In genomic region chr15:29289179-29289578, GRCh38 we compare ENCODE assay signal across 19 cellular contexts. TPM values are rescaled to one million over a fixed set of nuclear protein-coding genes. Genes with fewer than 3 reads are reported as not detected.
DNase-seq lines count a peak whose midpoint lies in the region; ATAC-seq, FAIRE-seq and TF ChIP-seq lines count a peak whose summit lies in the region.
"Had no signal": no experiment of that assay in that cellular context is flagged by ENCODE, and none has a peak within 500 bp of the region (broad histone marks: within the 10 kb centered on the region; RNA-seq: fewer than 3 reads in every experiment).

No MANE protein-coding gene starts in this region.

- H3K36me3 ChIP-seq in SJCRH30 (no peaks in the 10 kb centered on the region), bronchial epithelial cell (ENCODE audit: control insufficient read depth, insufficient read depth, low read length) (no peaks in the 10 kb centered on the region)
- H3K36me3 ChIP-seq: BE2C had no signal

- no peak for FAIRE-seq in A549 (lab: Jason Lieb, UNC)
- peak; percentile 75 for FAIRE-seq in bronchial epithelial cell (lab: Jason Lieb, UNC)
- FAIRE-seq: A204.1, GM12878, GM18507, HepG2, HTR-8/SVneo had no signal

- peaks cover 14% of the 10 kb centered on the region for H3K27me3 Mint-ChIP-seq in type B pancreatic cell

- no peak for DNase-seq in A549 (ENCODE audit: low read depth in 1 of 2, low spot score in 1 of 2)
- DNase-seq in HT1080 (ENCODE audit: low read depth): peak; percentile 7
- DNase-seq in SJCRH30: peak; percentile 43 to 80
- DNase-seq in bronchial epithelial cell (ENCODE audit: low read depth): peak; percentile 39
- DNase-seq in NOMO-1 treated with dmso at 0.1 percent for 144 hours (lab: John Stamatoyannopoulos, UW; ENCODE audit: unreplicated experiment): no peak
- no peak for DNase-seq in ecto neural progenitor cell (ENCODE audit: low spot score)
- DNase-seq in type B pancreatic cell (ENCODE audit: extremely low spot score, unreplicated experiment): no peak
- DNase-seq in NCI-H1436 treated with DMSO at 0.1 percent for 48 hours (lab: John Stamatoyannopoulos, UW): no peak
- DNase-seq: BE2C; Caco-2; CD8-positive, alpha-beta memory T cell; H7 had no signal

- H3K4me3 ChIP-seq in A549 (no peak overlapping the region), SJCRH30 (no peak overlapping the region), bronchial epithelial cell (ENCODE audit: low read depth, low read length) (no peak overlapping the region)
- H3K4me3 ChIP-seq: GM12878, GM23338 had no signal

- no peak overlapping the region for H3K27ac ChIP-seq in A549
- peak overlapping the region; percentile 47 for H3K27ac ChIP-seq in SJCRH30

- no peak for ATAC-seq in A549
- ATAC-seq: GM12878, GM23338, HepG2 had no signal

- POLR2A ChIA-PET in A549 (lab: Yijun Ruan, JAX): no interaction called here

- H3K4me1 Mint-ChIP-seq in type B pancreatic cell (ENCODE audit: unreplicated experiment): no peaks in the 10 kb centered on the region
- H3K4me1 Mint-ChIP-seq: CD14-positive monocyte; CD8-positive, alpha-beta memory T cell had no signal

- TF ChIP-seq POLR2A in A549 (IDR thresholded peaks at IDR 0.05; ENCODE audit: low read length): no peak

- H3K9me3 Mint-ChIP-seq in type B pancreatic cell: no peaks in the 10 kb centered on the region
- H3K9me3 Mint-ChIP-seq: CD8-positive, alpha-beta memory T cell; GM23338 had no signal

- H3K4me1 ChIP-seq in A549 (no peaks in the 10 kb centered on the region), SJCRH30 (peaks cover 13% of the 10 kb centered on the region)
- H3K4me1 ChIP-seq: BE2C, Caco-2 had no signal

- no peak overlapping the region for H3K27ac Mint-ChIP-seq in type B pancreatic cell
- H3K27ac Mint-ChIP-seq: CD14-positive monocyte; CD8-positive, alpha-beta memory T cell; GM23338 had no signal

- no peaks in the 10 kb centered on the region for H3K27me3 ChIP-seq in SJCRH30
- no peaks in the 10 kb centered on the region for H3K27me3 ChIP-seq in bronchial epithelial cell (ENCODE audit: control insufficient read depth, insufficient read depth, low read length)

- WGBS in A549 (ENCODE audit: missing lambda C conversion rate): 16% methylated on average over 3 of the region's 3 CpGs

- H3K36me3 Mint-ChIP-seq in type B pancreatic cell: no peaks in the 10 kb centered on the region
- H3K36me3 Mint-ChIP-seq: CD14-positive monocyte; CD8-positive, alpha-beta memory T cell had no signal

- no peak overlapping the region for H3K4me2 ChIP-seq in A549
- H3K4me2 ChIP-seq: GM23338 had no signal

- no peaks in the 10 kb centered on the region for H3K9me3 ChIP-seq in A549
- no peaks in the 10 kb centered on the region for H3K9me3 ChIP-seq in SJCRH30 (replicated peaks)
- H3K9me3 ChIP-seq: BE2C, Caco-2 had no signal

- TF ChIP-seq RAD21 in A549 (conservative IDR thresholded peaks at IDR 0.05 in 1 of 2, IDR thresholded peaks at IDR 0.05 in 1 of 2): no peak

- TF ChIP-seq CTCF in A549 (IDR thresholded peaks at IDR 0.05) (no peak), bronchial epithelial cell (IDR thresholded peaks at IDR 0.05; ENCODE audit: insufficient read depth, low read length, severe bottlenecking) (no peak), type B pancreatic cell (conservative IDR thresholded peaks at IDR 0.05) (no peak)

- H3K4me3 Mint-ChIP-seq in type B pancreatic cell: no peak overlapping the region
- H3K4me3 Mint-ChIP-seq: CD14-positive monocyte; CD8-positive, alpha-beta memory T cell; GM23338 had no signal

- TF ChIP-seq EP300 in A549 (IDR thresholded peaks at IDR 0.05): no peak

- CTCF ChIA-PET in A549 (lab: Yijun Ruan, JAX): no interaction called here

TF ChIP-seq in A549, 52 proteins besides CTCF, POLR2A, EP300 and RAD21:
- TF ChIP-seq FOSL2 (IDR thresholded peaks at IDR 0.05) (no peak), FOSL2 (CRISPR knock-in tag; IDR thresholded peaks at IDR 0.05) (0 out of 2 replicates have a peak, but pooled peaks have one; percentile 11)
- TF ChIP-seq, protein P1, sequence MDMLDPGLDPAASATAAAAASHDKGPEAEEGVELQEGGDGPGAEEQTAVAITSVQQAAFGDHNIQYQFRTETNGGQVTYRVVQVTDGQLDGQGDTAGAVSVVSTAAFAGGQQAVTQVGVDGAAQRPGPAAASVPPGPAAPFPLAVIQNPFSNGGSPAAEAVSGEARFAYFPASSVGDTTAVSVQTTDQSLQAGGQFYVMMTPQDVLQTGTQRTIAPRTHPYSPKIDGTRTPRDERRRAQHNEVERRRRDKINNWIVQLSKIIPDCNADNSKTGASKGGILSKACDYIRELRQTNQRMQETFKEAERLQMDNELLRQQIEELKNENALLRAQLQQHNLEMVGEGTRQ (IDR thresholded peaks at IDR 0.05): no peak
TF ChIP-seq in A549: peak in this region for 1.

RNA-seq across cellular contexts. Expression of gene NSMCE3, which starts 19.6 kb away (rescaled TPM):
- polyA plus RNA-seq in A549 (2011; rRNA removed) (9.0 and 11.9 TPM in 2 replicates), A549 (2017; fragmentation: RNase III; extraction: RNeasy Plus Mini Kit Qiagen cat#74134 plus additional on column Dnase treatment) (9.1 to 9.9 TPM (median 9.5 TPM) in 3 replicates)
- polyA plus RNA-seq in A549 (2012; cell fraction: cytosol; rRNA removed): 7.8 and 8.7 TPM in 2 replicates
- polyA plus RNA-seq in A549 (2012; cell fraction: nucleus; rRNA removed): 4.7 and 5.1 TPM in 2 replicates
- polyA minus RNA-seq in A549 (2011; rRNA and poly(A)+ RNA removed): 7.8 and 10.3 TPM in 2 replicates
- 8.5 and 9.6 TPM in 2 replicates for total RNA-seq in HT1080 (2014; rRNA removed; shearing (Covaris generic))
- polyA plus RNA-seq in HT1080 (2015; cell fraction: cytosol; rRNA removed): 8.4 and 8.7 TPM in 2 replicates
- polyA plus RNA-seq in HT1080 (2015; cell fraction: nucleus; rRNA removed): 4.9 and 5.1 TPM in 2 replicates
- 11.3 and 12.6 TPM in 2 replicates for total RNA-seq in SJCRH30 (2014; rRNA removed; shearing (Covaris generic))
- total RNA-seq in bronchial epithelial cell (4.7 and 5.0 TPM in 2 replicates), type B pancreatic cell (ENCODE audit: low replicate concordance) (6.1 and 8.2 TPM in 2 replicates)

Comparison
In these comparisons a context has a peak if more than half of its experiments do, and no peak if none do; other contexts are left out.
1. DNase-seq: peak in HT1080 (single experiment), SJCRH30 (2 of 2) and bronchial epithelial cell (single experiment); none in A549 (0 of 2), NOMO-1 treated with dmso at 0.1 percent for 144 hours (single experiment), ecto neural progenitor cell (single experiment), type B pancreatic cell (single experiment) and NCI-H1436 treated with DMSO at 0.1 percent for 48 hours (single experiment).